Comparison of ENCODE assay signal across 8 cellular contexts in the genomic region with DNA sequence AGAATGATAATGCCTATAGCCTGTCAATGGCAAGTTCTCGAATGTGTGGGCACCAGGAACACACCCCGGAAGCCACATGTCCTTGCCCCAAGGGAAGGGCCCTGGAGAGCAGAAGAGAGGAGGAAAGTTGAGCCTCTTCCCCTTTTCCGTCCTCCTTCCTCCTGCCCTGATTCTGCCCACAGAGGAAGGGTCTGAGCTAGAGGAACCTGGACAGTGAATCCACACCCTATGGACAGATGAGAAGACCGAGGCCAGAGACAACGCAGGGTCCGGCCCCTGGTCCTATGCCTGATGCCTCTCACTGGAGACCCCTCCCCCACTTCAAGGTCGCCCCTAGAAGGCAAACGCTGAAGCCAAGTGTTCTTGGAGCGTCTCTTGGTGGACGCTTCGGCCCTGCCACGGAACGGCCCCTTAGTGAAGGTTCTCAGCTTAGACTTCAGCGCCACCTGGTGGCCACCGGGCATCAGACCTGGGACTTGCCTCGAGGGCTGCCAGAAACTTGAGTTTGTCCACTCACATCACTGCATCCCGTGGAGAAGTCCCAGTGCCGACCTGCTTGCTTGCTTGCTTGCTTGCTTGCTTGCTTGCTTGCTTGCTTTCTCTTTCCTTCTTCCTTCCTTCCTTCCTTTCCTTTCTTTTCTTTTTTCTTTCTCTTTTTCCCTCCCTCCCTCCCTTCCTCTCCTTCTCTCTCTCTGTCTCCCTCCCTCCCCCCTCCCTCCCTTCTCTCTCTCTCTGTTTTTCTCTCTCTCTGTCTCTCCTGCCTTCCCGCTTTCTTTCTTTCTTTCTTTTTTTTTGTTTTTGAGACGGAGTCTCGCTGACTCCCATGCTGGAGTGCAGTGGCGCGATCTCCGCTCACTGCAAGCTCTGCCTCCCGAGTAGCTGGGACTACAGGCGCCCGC. TPM values are rescaled to one million over a fixed set of nuclear protein-coding genes. Genes with fewer than 3 reads are reported as not detected.
DNase-seq lines count a peak whose midpoint lies in the region; ATAC-seq and TF ChIP-seq lines count a peak whose summit lies in the region.

No MANE protein-coding gene starts in this region.

- intact Hi-C loops in CD14-positive monocyte (cut with micrococcal nuclease) = loop anchor here (2.0 to 5.0 kb wide), 2 partner anchors 196 to 212 kb away; no protein-coding TSS in a partner anchor
- intact Hi-C loops in cardiac septum (cut with DNase I) = loop anchor here (1.0 kb wide), 2 partner anchors 198 to 213 kb away; no protein-coding TSS in a partner anchor
- intact Hi-C loops in psoas muscle (cut with DNase I) = loop anchor here (1.0 to 5.0 kb wide), 4 partner anchors 196 to 214 kb away; no protein-coding TSS in a partner anchor

- H3K36me3 Mint-ChIP-seq in CD14-positive monocyte = no peaks in the 10 kb centered on the region
- H3K36me3 Mint-ChIP-seq in activated naive CD8-positive, alpha-beta T cell treated with anti-CD3 and anti-CD28 coated beads for 36 hours = no peaks in the 10 kb centered on the region

- ATAC-seq in GM21825 (IDR thresholded peaks at IDR 0.05; ENCODE audit: unreplicated experiment) (peak; percentile 61), psoas muscle (peak; percentile 95 to 98 (median 98))

- H3K4me3 ChIP-seq in psoas muscle = no peak overlapping the region

- peaks cover 0 to 1% (median 0%) of the 10 kb centered on the region in 7 donors for H3K9me3 Mint-ChIP-seq in CD14-positive monocyte
- no peaks in the 10 kb centered on the region for H3K9me3 Mint-ChIP-seq in activated naive CD8-positive, alpha-beta T cell treated with anti-CD3 and anti-CD28 coated beads for 36 hours

- H3K27ac ChIP-seq in psoas muscle = no peak overlapping the region

- H3K27ac Mint-ChIP-seq in CD14-positive monocyte = peak overlapping the region; percentile 59 to 93 (median 85)
- peak overlapping the region; percentile 38 for H3K27ac Mint-ChIP-seq in activated naive CD8-positive, alpha-beta T cell treated with anti-CD3 and anti-CD28 coated beads for 36 hours

- TF ChIP-seq CTCF in CD14-positive monocyte (IDR thresholded peaks at IDR 0.05) (peak; percentile 79), psoas muscle (IDR thresholded peaks at IDR 0.05) (peak; percentile 94)

- DNase-seq in CD14-positive monocyte (ENCODE audit: low spot score) = peak; percentile 88
- peak; percentile 84 for DNase-seq in NCI-H146 (lab: John Stamatoyannopoulos, UW)
- peak; percentile 84 for DNase-seq in T follicular helper cell (ENCODE audit: low read depth)
- DNase-seq in activated naive CD8-positive, alpha-beta T cell treated with anti-CD3 and anti-CD28 coated beads for 36 hours = peak; percentile 87
- peak; percentile 95 for DNase-seq in cardiac septum (ENCODE audit: low spot score)
- peak; percentile 93 to 97 for DNase-seq in psoas muscle
- peak; percentile 94 for DNase-seq in ureter (ENCODE audit: low spot score)

- peaks cover 18% of the 10 kb centered on the region for H3K4me1 Mint-ChIP-seq in CD14-positive monocyte
- peaks cover 5% of the 10 kb centered on the region for H3K4me1 Mint-ChIP-seq in activated naive CD8-positive, alpha-beta T cell treated with anti-CD3 and anti-CD28 coated beads for 36 hours

- H3K27me3 Mint-ChIP-seq in CD14-positive monocyte (ENCODE audit: low read depth in 3 of 3) = peaks cover 11 to 16% (median 15%) of the 10 kb centered on the region in 3 donors
- no peaks in the 10 kb centered on the region for H3K27me3 Mint-ChIP-seq in activated naive CD8-positive, alpha-beta T cell treated with anti-CD3 and anti-CD28 coated beads for 36 hours

- 34 to 38% (median 34%) methylated on average over 27 of the region's 27 CpGs for WGBS in psoas muscle, 3 donors

- H3K4me3 Mint-ChIP-seq in CD14-positive monocyte = peak overlapping the region; percentile 73 to 76
- H3K4me3 Mint-ChIP-seq in activated naive CD8-positive, alpha-beta T cell treated with anti-CD3 and anti-CD28 coated beads for 36 hours = peak overlapping the region; percentile 37

- no peaks in the 10 kb centered on the region for H3K27me3 ChIP-seq in psoas muscle (ENCODE audit: insufficient read depth in 3 of 3, low read length in 2 of 3)

- peaks cover 5% of the 10 kb centered on the region for H3K4me1 ChIP-seq in psoas muscle

- no peaks in the 10 kb centered on the region for H3K36me3 ChIP-seq in psoas muscle (ENCODE audit: insufficient read depth in 1 of 2, low read depth in 1 of 2)

- no peaks in the 10 kb centered on the region for H3K9me3 ChIP-seq in psoas muscle

RNA-seq across cellular contexts. Expression of a gene that starts 20.6 kb away (rescaled TPM):
- polyA plus RNA-seq in CD14-positive monocyte = 1 to 10 TPM; 2.3 to 4.5 TPM
- total RNA-seq in activated naive CD8-positive, alpha-beta T cell treated with anti-CD3 and anti-CD28 coated beads for 36 hours = 10 to 100 TPM; 11.7 to 14.3 TPM
- 0.54 TPM for total RNA-seq in cardiac septum
- not detected for total RNA-seq in psoas muscle
- polyA plus RNA-seq in psoas muscle = under 1 TPM in 1 of 3 donors, not detected in 2; 0.09 TPM
- total RNA-seq in ureter = 0.26 TPM

RNA-seq across cellular contexts. Expression of a gene that starts 46.7 kb away (rescaled TPM):
- polyA plus RNA-seq in CD14-positive monocyte = 10 to 100 TPM; 29.3 to 41.4 TPM
- 10 to 100 TPM; 58.8 to 63.9 TPM for total RNA-seq in activated naive CD8-positive, alpha-beta T cell treated with anti-CD3 and anti-CD28 coated beads for 36 hours
- 80.4 TPM for total RNA-seq in cardiac septum
- 100 to 1,000 TPM; 152 to 239 (median 175) TPM for total RNA-seq in psoas muscle
- polyA plus RNA-seq in psoas muscle = 100 to 1,000 TPM in 1 of 3 donors, 10 to 100 TPM in 2; 54.6 to 128 (median 73.0) TPM
- 50.9 TPM for total RNA-seq in ureter
